ENCODE assay signal across 1 cellular context in the genomic region with DNA sequence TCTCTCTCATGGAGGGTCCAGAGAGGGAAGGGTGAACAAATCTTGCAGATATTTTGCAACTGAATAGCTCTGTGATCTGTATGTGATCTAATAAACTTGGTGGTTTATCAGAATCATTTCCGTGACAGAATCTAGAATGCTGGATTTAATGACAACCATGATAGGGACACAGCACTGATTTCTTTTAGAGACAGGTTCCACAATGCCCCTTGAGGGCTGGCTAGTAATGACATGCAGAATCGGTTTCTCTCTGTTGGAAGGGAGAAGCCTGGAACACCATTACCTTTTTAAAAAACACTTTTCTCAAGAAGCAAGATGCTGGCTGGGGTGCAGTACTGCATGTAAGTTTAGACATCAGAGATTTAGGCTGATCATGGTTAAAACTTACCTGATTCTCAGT.
TF ChIP-seq lines count a peak whose summit lies in the region.

No MANE protein-coding gene starts in this region.

TF ChIP-seq in neural cell, 6 proteins besides CTCF, POLR2A, EP300 and RAD21 (continued from another document):
- TF ChIP-seq, protein P1, sequence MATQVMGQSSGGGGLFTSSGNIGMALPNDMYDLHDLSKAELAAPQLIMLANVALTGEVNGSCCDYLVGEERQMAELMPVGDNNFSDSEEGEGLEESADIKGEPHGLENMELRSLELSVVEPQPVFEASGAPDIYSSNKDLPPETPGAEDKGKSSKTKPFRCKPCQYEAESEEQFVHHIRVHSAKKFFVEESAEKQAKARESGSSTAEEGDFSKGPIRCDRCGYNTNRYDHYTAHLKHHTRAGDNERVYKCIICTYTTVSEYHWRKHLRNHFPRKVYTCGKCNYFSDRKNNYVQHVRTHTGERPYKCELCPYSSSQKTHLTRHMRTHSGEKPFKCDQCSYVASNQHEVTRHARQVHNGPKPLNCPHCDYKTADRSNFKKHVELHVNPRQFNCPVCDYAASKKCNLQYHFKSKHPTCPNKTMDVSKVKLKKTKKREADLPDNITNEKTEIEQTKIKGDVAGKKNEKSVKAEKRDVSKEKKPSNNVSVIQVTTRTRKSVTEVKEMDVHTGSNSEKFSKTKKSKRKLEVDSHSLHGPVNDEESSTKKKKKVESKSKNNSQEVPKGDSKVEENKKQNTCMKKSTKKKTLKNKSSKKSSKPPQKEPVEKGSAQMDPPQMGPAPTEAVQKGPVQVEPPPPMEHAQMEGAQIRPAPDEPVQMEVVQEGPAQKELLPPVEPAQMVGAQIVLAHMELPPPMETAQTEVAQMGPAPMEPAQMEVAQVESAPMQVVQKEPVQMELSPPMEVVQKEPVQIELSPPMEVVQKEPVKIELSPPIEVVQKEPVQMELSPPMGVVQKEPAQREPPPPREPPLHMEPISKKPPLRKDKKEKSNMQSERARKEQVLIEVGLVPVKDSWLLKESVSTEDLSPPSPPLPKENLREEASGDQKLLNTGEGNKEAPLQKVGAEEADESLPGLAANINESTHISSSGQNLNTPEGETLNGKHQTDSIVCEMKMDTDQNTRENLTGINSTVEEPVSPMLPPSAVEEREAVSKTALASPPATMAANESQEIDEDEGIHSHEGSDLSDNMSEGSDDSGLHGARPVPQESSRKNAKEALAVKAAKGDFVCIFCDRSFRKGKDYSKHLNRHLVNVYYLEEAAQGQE (IDR thresholded peaks at IDR 0.05; ENCODE audit: borderline replicate concordance): no peak
- TF ChIP-seq SMC3 (conservative IDR thresholded peaks at IDR 0.05; ENCODE audit: poor library complexity): no peak
